Comparison of ENCODE assay signal across 23 cellular contexts in the genomic region with DNA sequence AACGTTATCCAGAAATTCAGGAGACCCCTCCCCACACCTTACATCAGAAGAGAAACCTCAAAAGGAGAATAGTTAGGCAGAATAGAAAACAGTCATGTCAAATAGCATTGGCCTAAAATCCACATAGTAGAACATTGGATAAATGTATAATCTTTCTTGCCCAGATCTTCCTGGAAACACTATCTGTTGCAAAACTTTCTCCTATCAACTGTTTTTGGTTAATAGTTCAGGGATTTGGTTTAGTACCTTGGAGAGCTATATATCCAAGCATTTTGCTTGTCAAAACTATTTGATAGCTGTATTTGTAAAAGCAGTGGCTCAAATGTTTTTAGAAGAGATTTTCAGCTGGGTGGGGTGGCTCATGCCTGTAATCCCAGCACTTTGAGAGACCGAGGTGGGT.
A peak's percentile ranks its signal among the peaks of the same experiment; 100 is the strongest.
DNase-seq lines count a peak whose midpoint lies in the region; ATAC-seq, FAIRE-seq and TF ChIP-seq lines count a peak whose summit lies in the region.
"Had no signal": no experiment of that assay in that cellular context is flagged by ENCODE, and none has a peak within 500 bp of the region (broad histone marks: within the 10 kb centered on the region; RNA-seq: fewer than 3 reads in every experiment).

No MANE protein-coding gene starts in this region.

- H3K4me3 Mint-ChIP-seq in central memory CD8-positive, alpha-beta T cell = no peak overlapping the region
- H3K4me3 Mint-ChIP-seq: CD14-positive monocyte; CD8-positive, alpha-beta T cell; HFFc6 had no signal

- no peak for TF ChIP-seq RAD21 in liver (IDR thresholded peaks at IDR 0.05)
- no peak for TF ChIP-seq RAD21 in HepG2 (CRISPR knock-in tag; IDR thresholded peaks at IDR 0.05)

- no peak overlapping the region for H3K4me3 ChIP-seq in liver (ENCODE audit: low read depth in 1 of 3, low read length in 3 of 3)
- no peak overlapping the region for H3K4me3 ChIP-seq in HepG2 (replicated peaks in 1 of 3; ENCODE audit: insufficient read depth in 1 of 3, low read depth in 2 of 3, low read length in 3 of 3)
- H3K4me3 ChIP-seq in right lobe of liver = no peak overlapping the region
- H3K4me3 ChIP-seq: HAP-1 had no signal

- TF ChIP-seq CTCF in liver (IDR thresholded peaks at IDR 0.05; ENCODE audit: low read depth, low read length, missing input control) (no peak), HepG2 (CRISPR knock-in tag; IDR thresholded peaks at IDR 0.05) (no peak), right lobe of liver (IDR thresholded peaks at IDR 0.05) (no peak)

- in situ Hi-C loops in HepG2 (cut with HindIII; ENCODE audit: extremely low pct_ligation_motif_present, low pct_unique_long_range_greater_than_20kb) = no loop called here

- no peaks in the 10 kb centered on the region for H3K9me3 ChIP-seq in liver (ENCODE audit: control insufficient read depth in 4 of 4, low read length in 3 of 4)
- no peaks in the 10 kb centered on the region for H3K9me3 ChIP-seq in HepG2 (ENCODE audit: low read length)
- H3K9me3 ChIP-seq in right lobe of liver = no peaks in the 10 kb centered on the region
- H3K9me3 ChIP-seq: HAP-1 had no signal

- no peak for ATAC-seq in HepG2
- no peak for ATAC-seq in central memory CD8-positive, alpha-beta T cell (replicated peaks; ENCODE audit: extremely low read depth, poor library complexity, severe bottlenecking)
- peak in 3 of 4 donors; percentile 72 to 77 (median 73) for ATAC-seq in right lobe of liver
- ATAC-seq in GM18520 (IDR thresholded peaks at IDR 0.05; ENCODE audit: unreplicated experiment) = no peak
- ATAC-seq: CD8-positive, alpha-beta T cell had no signal

- no TSS peak for BruUV-seq in HepG2 (replicated peaks; lab: Mats Ljungman, UMichigan)

- peak overlapping the region; percentile 59 for H3K27ac Mint-ChIP-seq in central memory CD8-positive, alpha-beta T cell (ENCODE audit: low read depth)
- H3K27ac Mint-ChIP-seq: CD8-positive, alpha-beta T cell; HFFc6 had no signal

- POLR2A ChIA-PET in HepG2 (lab: Yijun Ruan, JAX) = no interaction called here

- no peak for TF ChIP-seq POLR2A in HepG2 (IDR thresholded peaks at IDR 0.05; ENCODE audit: insufficient read depth in 1 of 2, low read depth in 2 of 2, low read length in 2 of 2)
- TF ChIP-seq POLR2A in right lobe of liver (IDR thresholded peaks at IDR 0.05) = no peak

- CTCF ChIA-PET in HepG2 (lab: Yijun Ruan, JAX; ENCODE audit: low intra/inter-chr PET ratio, low total read pairs) = no interaction called here

- no peak overlapping the region for H3K27ac ChIP-seq in liver (ENCODE audit: low read depth in 1 of 2, low read length in 2 of 2)
- no peak overlapping the region for H3K27ac ChIP-seq in HepG2 (ENCODE audit: extremely low read length, insufficient read depth, low read length)
- peak overlapping the region in 1 of 3 donors; percentile 27 for H3K27ac ChIP-seq in right lobe of liver
- H3K27ac ChIP-seq: 22Rv1, HL-60 had no signal

- H3K4me1 ChIP-seq in liver (ENCODE audit: control insufficient read depth in 4 of 4, insufficient read depth in 4 of 4, low read length in 3 of 4) = peaks cover 0 to 4% (median 0%) of the 10 kb centered on the region in 4 donors
- H3K4me1 ChIP-seq in HepG2 (ENCODE audit: insufficient read depth, low read length) = 0 out of 2 replicates have a peak, but pooled peaks cover 7% of the 10 kb centered on the region
- H3K4me1 ChIP-seq in right lobe of liver = no peaks in the 10 kb centered on the region
- H3K4me1 ChIP-seq: HAP-1 had no signal

- TF ChIP-seq EP300 in HepG2 (IDR thresholded peaks at IDR 0.05; ENCODE audit: low read depth in 2 of 2, low read length in 2 of 2) = no peak
- no peak for TF ChIP-seq EP300 in HepG2 (CRISPR knock-in tag; IDR thresholded peaks at IDR 0.05; ENCODE audit: borderline replicate concordance)

- DNase-seq in HepG2 (ENCODE audit: low spot score) (no peak), right lobe of liver (no peak), mesenteric fat pad (ENCODE audit: low spot score) (no peak), GM19238 (ENCODE audit: insufficient read length, low spot score) (no peak), NCI-H1417 treated with DMSO at 0.1 percent for 48 hours (lab: John Stamatoyannopoulos, UW) (no peak)
- DNase-seq in central memory CD8-positive, alpha-beta T cell (ENCODE audit: low spot score in 2 of 2) = no peak
- DNase-seq: CD8-positive, alpha-beta T cell; COR-L47; DMS153; DMS79 treated with DMSO at 0.1 percent for 48 hours; EL; HFFc6 had no signal

- peaks cover 33% of the 10 kb centered on the region for H3K4me1 Mint-ChIP-seq in central memory CD8-positive, alpha-beta T cell

- H3K27me3 ChIP-seq in liver (ENCODE audit: control insufficient read depth in 4 of 4, insufficient read depth in 4 of 4, low read length in 3 of 4) (no peaks in the 10 kb centered on the region), HepG2 (ENCODE audit: control insufficient read depth in 1 of 2, insufficient read depth in 2 of 2, low read length in 2 of 2) (no peaks in the 10 kb centered on the region), right lobe of liver (no peaks in the 10 kb centered on the region)

- intact Hi-C loops in HepG2 (cut with micrococcal nuclease; ENCODE audit: unreplicated experiment) (no loop called here), right lobe of liver (cut with DNase I) (loop anchor here in 1 of 2 donors (10.0 kb wide), 1 partner anchor 71 kb away; a partner anchor contains a TSS)

- 68% methylated on average over 2 of the region's 2 CpGs for WGBS in liver
- 30% methylated on average over 2 of the region's 2 CpGs for WGBS in HepG2 (ENCODE audit: low lambda C conversion rate)
- 53% methylated on average over 2 of the region's 2 CpGs for WGBS in right lobe of liver (ENCODE audit: insufficient coverage, low coverage, low lambda C conversion rate, missing lambda C conversion rate)

- H4K20me1 ChIP-seq in HepG2 (ENCODE audit: insufficient read depth, low read length) = no peaks in the 10 kb centered on the region

- no peak overlapping the region for H3K4me2 ChIP-seq in HepG2 (ENCODE audit: low read depth, low read length)

- FAIRE-seq in HepG2 (lab: Jason Lieb, UNC) = no peak
- FAIRE-seq: D721Med, G401.6, GM12891, GM19239, H1 had no signal

- H3K36me3 Mint-ChIP-seq in central memory CD8-positive, alpha-beta T cell (ENCODE audit: insufficient read depth) = peaks cover 2% of the 10 kb centered on the region
- H3K36me3 Mint-ChIP-seq: CD8-positive, alpha-beta T cell had no signal

- H3K36me3 ChIP-seq in liver (ENCODE audit: control insufficient read depth in 4 of 4, insufficient read depth in 3 of 4, low read depth in 1 of 4, low read length in 3 of 4) (no peaks in the 10 kb centered on the region), HepG2 (replicated peaks in 1 of 2; ENCODE audit: control insufficient read depth in 1 of 2, insufficient read depth in 2 of 2, low read length in 2 of 2) (no peaks in the 10 kb centered on the region), right lobe of liver (no peaks in the 10 kb centered on the region)
- H3K36me3 ChIP-seq: HAP-1 had no signal

- no peaks in the 10 kb centered on the region for H3K27me3 Mint-ChIP-seq in central memory CD8-positive, alpha-beta T cell

- no peaks in the 10 kb centered on the region for H3K79me2 ChIP-seq in HepG2 (ENCODE audit: insufficient read depth, low read length)

- H3K9ac ChIP-seq in liver (ENCODE audit: low read depth in 1 of 2, low read length in 2 of 2) (no peak overlapping the region), HepG2 (ENCODE audit: insufficient read depth, low read depth, low read length) (no peak overlapping the region)

- no peak overlapping the region for H2AFZ ChIP-seq in HepG2 (ENCODE audit: low read length)

- no peaks in the 10 kb centered on the region for H3K9me3 Mint-ChIP-seq in central memory CD8-positive, alpha-beta T cell
- H3K9me3 Mint-ChIP-seq: CD14-positive monocyte; CD8-positive, alpha-beta T cell; HFFc6 had no signal

TF ChIP-seq in liver, 16 proteins besides CTCF, POLR2A, EP300 and RAD21 (continues in another document):
- TF ChIP-seq HNF4A (conservative IDR thresholded peaks at IDR 0.05) = peak in 1 of 2 donors; percentile 23
- TF ChIP-seq, protein P1, sequence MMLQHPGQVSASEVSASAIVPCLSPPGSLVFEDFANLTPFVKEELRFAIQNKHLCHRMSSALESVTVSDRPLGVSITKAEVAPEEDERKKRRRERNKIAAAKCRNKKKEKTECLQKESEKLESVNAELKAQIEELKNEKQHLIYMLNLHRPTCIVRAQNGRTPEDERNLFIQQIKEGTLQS (IDR thresholded peaks at IDR 0.05) = no peak
- TF ChIP-seq RXRA (IDR thresholded peaks at IDR 0.05) = peak in 1 of 2 donors; percentile 32

TF ChIP-seq in HepG2, 621 proteins besides CTCF, POLR2A, EP300 and RAD21 (continues in another document):
- TF ChIP-seq KDM1A (CRISPR knock-in tag; IDR thresholded peaks at IDR 0.05) (no peak), ZNF737 (CRISPR knock-in tag; IDR thresholded peaks at IDR 0.05; ENCODE audit: borderline replicate concordance) (no peak)
- TF ChIP-seq, protein P2, sequence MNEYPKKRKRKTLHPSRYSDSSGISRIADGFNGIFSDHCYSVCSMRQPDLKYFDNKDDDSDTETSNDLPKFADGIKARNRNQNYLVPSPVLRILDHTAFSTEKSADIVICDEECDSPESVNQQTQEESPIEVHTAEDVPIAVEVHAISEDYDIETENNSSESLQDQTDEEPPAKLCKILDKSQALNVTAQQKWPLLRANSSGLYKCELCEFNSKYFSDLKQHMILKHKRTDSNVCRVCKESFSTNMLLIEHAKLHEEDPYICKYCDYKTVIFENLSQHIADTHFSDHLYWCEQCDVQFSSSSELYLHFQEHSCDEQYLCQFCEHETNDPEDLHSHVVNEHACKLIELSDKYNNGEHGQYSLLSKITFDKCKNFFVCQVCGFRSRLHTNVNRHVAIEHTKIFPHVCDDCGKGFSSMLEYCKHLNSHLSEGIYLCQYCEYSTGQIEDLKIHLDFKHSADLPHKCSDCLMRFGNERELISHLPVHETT (CRISPR knock-in tag; conservative IDR thresholded peaks at IDR 0.05) = no peak
- TF ChIP-seq, protein P3, sequence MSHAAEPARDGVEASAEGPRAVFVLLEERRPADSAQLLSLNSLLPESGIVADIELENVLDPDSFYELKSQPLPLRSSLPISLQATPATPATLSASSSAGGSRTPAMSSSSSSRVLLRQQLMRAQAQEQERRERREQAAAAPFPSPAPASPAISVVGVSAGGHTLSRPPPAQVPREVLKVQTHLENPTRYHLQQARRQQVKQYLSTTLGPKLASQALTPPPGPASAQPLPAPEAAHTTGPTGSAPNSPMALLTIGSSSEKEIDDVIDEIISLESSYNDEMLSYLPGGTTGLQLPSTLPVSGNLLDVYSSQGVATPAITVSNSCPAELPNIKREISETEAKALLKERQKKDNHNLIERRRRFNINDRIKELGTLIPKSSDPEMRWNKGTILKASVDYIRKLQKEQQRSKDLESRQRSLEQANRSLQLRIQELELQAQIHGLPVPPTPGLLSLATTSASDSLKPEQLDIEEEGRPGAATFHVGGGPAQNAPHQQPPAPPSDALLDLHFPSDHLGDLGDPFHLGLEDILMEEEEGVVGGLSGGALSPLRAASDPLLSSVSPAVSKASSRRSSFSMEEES (CRISPR knock-in tag; IDR thresholded peaks at IDR 0.05) = no peak

Comparison
In these comparisons a context has a peak if more than half of its experiments do, and no peak if none do; other contexts are left out.
1. ATAC-seq: peak in right lobe of liver (3 of 4); none in HepG2 (single experiment), central memory CD8-positive, alpha-beta T cell (single experiment) and GM18520 (single experiment).